In genomic region chr1:212432163-212432705, GRCh38 we compare ENCODE assay signal across 8 cellular contexts. TPM values are rescaled to one million over a fixed set of nuclear protein-coding genes. Genes with fewer than 3 reads are reported as not detected.
A peak's percentile ranks its signal among the peaks of the same experiment; 100 is the strongest.
DNase-seq lines count a peak whose midpoint lies in the region; ATAC-seq and TF ChIP-seq lines count a peak whose summit lies in the region.

No MANE protein-coding gene starts in this region.

- H4K8ac ChIP-seq in trophoblast cell (ENCODE audit: low read depth, low read length): no peak overlapping the region

- no peak overlapping the region for H3K4ac ChIP-seq in trophoblast cell (ENCODE audit: low read depth, low read length)

- no peak overlapping the region for H4K12ac ChIP-seq in trophoblast cell (ENCODE audit: low read depth, low read length)

- ATAC-seq in HG03039 (IDR thresholded peaks at IDR 0.05; ENCODE audit: unreplicated experiment) (no peak), GM19455 (IDR thresholded peaks at IDR 0.05; ENCODE audit: unreplicated experiment) (no peak)

- no peak overlapping the region for H4K91ac ChIP-seq in trophoblast cell (ENCODE audit: low read depth, low read length)

- no peak overlapping the region for H2BK5ac ChIP-seq in trophoblast cell (ENCODE audit: low read depth, low read length, poor library complexity)

- H3K27ac ChIP-seq in Peyer's patch (peak overlapping the region; percentile 60 to 79 (median 77)), trophoblast cell (ENCODE audit: low read depth, low read length) (no peak overlapping the region)

- H3K79me2 ChIP-seq in trophoblast cell (ENCODE audit: control insufficient read depth, insufficient read depth, low read length, poor library complexity): peaks cover 3% of the 10 kb centered on the region

- DNase-seq in ELR (ENCODE audit: low read depth): peak; percentile 13
- DNase-seq in Peyer's patch: no peak
- DNase-seq in erythroblast (lab: John Stamatoyannopoulos, UW): peak; percentile 41 to 49
- no peak for DNase-seq in trophoblast cell
- DNase-seq in NCI-H82 (lab: John Stamatoyannopoulos, UW): no peak
- no peak for DNase-seq in OCI-M2 (lab: John Stamatoyannopoulos, UW; ENCODE audit: unreplicated experiment)

- H3K27me3 ChIP-seq in Peyer's patch (no peaks in the 10 kb centered on the region), trophoblast cell (ENCODE audit: insufficient read depth, low read length) (peaks cover 4% of the 10 kb centered on the region)

- no peak overlapping the region for H2AK5ac ChIP-seq in trophoblast cell (ENCODE audit: low read length)

- peaks cover 1% of the 10 kb centered on the region for H3K79me1 ChIP-seq in trophoblast cell (ENCODE audit: low read length)

- H3K9ac ChIP-seq in trophoblast cell (ENCODE audit: low read length): no peak overlapping the region

- peak overlapping the region; percentile 92 for H3K4me2 ChIP-seq in trophoblast cell (ENCODE audit: low read length)

- TF ChIP-seq CTCF in Peyer's patch (IDR thresholded peaks at IDR 0.05): no peak

- no peak for TF ChIP-seq POLR2A in Peyer's patch (IDR thresholded peaks at IDR 0.05)
- TF ChIP-seq POLR2A in erythroblast (IDR thresholded peaks at IDR 0.05; ENCODE audit: low read length): no peak

- H3K4me3 ChIP-seq in Peyer's patch (peak overlapping the region; percentile 86 to 96 (median 94)), trophoblast cell (ENCODE audit: low read depth, low read length) (peak overlapping the region; percentile 73)

- no peak overlapping the region for H2BK12ac ChIP-seq in trophoblast cell (ENCODE audit: low read length)

- H2BK120ac ChIP-seq in trophoblast cell (ENCODE audit: insufficient read depth, low read length, poor library complexity): no peak overlapping the region

- H3K4me1 ChIP-seq in Peyer's patch (peaks cover 0 to 17% (median 3%) of the 10 kb centered on the region in 4 donors), trophoblast cell (ENCODE audit: control insufficient read depth in 1 of 2, insufficient read depth in 2 of 2, low read length in 2 of 2) (peaks cover 0 to 6% of the 10 kb centered on the region in 2 experiments)

- H3K36me3 ChIP-seq in Peyer's patch (no peaks in the 10 kb centered on the region), trophoblast cell (ENCODE audit: control insufficient read depth in 1 of 2, insufficient read depth in 2 of 2, low read length in 2 of 2) (no peaks in the 10 kb centered on the region)

- H3K23ac ChIP-seq in trophoblast cell (ENCODE audit: low read length): no peak overlapping the region

- no peak overlapping the region for H3K18ac ChIP-seq in trophoblast cell (ENCODE audit: low read length)

- WGBS in trophoblast cell (ENCODE audit: extremely low coverage, insufficient coverage, insufficient read length): no CpG with 5 or more reads among the region's 9 CpGs

- H2AFZ ChIP-seq in trophoblast cell (ENCODE audit: insufficient read depth, low read length, poor library complexity): peak overlapping the region; percentile 73

- no peaks in the 10 kb centered on the region for H3K9me3 ChIP-seq in Peyer's patch
- no peaks in the 10 kb centered on the region for H3K9me3 ChIP-seq in trophoblast cell (ENCODE audit: insufficient read depth, low read depth, low read length)

- H3K14ac ChIP-seq in trophoblast cell (ENCODE audit: low read length): no peak overlapping the region

RNA-seq across cellular contexts. Expression of gene NENF, which starts 0.5 kb away (rescaled TPM):
- 10 to 100 TPM; 28.2 to 61.9 (median 34.2) TPM for total RNA-seq in Peyer's patch
- polyA plus RNA-seq in trophoblast cell (2013): 18.4 and 19.1 TPM in 2 replicates

RNA-seq across cellular contexts. Expression of gene PACC1, which starts 17.5 kb away (rescaled TPM):
- 1 to 10 TPM; 1.6 to 7.4 (median 3.0) TPM for total RNA-seq in Peyer's patch
- 5.9 and 6.2 TPM in 2 replicates for polyA plus RNA-seq in trophoblast cell (2013)

Comparison
In these comparisons a context has a peak if more than half of its experiments do, and no peak if none do; other contexts are left out.
1. DNase-seq: peak in ELR (single experiment) and erythroblast (2 of 2); none in Peyer's patch (0 of 3), trophoblast cell (0 of 2), NCI-H82 (single experiment) and OCI-M2 (single experiment).